ENCODE assay signal across 10 cellular contexts in the genomic region with DNA sequence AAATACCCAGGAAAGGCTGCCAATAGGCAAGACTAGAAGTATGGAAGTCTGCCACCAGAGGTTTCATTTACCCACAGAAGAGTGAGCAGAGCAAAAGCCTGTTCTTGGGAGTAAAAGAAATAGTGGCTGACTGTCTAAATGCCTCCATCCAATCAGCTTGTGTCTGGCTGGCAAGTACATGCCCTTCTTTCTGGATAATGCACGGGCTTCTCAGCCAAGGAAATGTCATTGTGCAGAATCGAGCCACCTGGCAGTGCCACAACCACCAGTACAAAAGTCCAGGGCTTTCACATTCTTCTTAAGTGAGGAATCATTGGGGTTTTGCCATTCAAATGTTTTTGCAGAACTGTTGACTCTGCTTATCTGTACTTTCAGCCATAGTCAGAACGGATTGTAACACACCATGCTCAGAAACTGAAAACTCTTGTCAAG. TPM values are rescaled to one million over a fixed set of nuclear protein-coding genes. Genes with fewer than 3 reads are reported as not detected.
DNase-seq lines count a peak whose midpoint lies in the region; ATAC-seq and TF ChIP-seq lines count a peak whose summit lies in the region.
"Had no signal": no experiment of that assay in that cellular context is flagged by ENCODE, and none has a peak within 500 bp of the region (broad histone marks: within the 10 kb centered on the region; RNA-seq: fewer than 3 reads in every experiment).

No MANE protein-coding gene starts in this region.

- WGBS in heart left ventricle, 4 donors: 11 to 14% (median 12%) methylated on average over 3 of the region's 3 CpGs
- WGBS in sigmoid colon, 2 donors: 4 to 32% methylated on average over 3 of the region's 3 CpGs

- ATAC-seq in heart left ventricle (peak; percentile 93 to 97 (median 96)), GM21423 (IDR thresholded peaks at IDR 0.05; ENCODE audit: unreplicated experiment) (no peak)
- no peak for ATAC-seq in activated CD8-positive, alpha-beta T cell treated with anti-CD3 and anti-CD28 coated beads for 36 hours

- H3K4me3 ChIP-seq in heart left ventricle (peak overlapping the region in 1 of 12 donors; percentile 4), sigmoid colon (no peak overlapping the region)

- peak overlapping the region; percentile 49 to 89 (median 70) for H3K27ac ChIP-seq in heart left ventricle
- H3K27ac ChIP-seq in sigmoid colon: peak overlapping the region; percentile 37 to 69 (median 57)

- no peak overlapping the region for H3K27ac Mint-ChIP-seq in activated CD8-positive, alpha-beta T cell treated with anti-CD3 and anti-CD28 coated beads for 36 hours

- CTCF ChIA-PET in activated CD8-positive, alpha-beta T cell treated with anti-CD3 and anti-CD28 coated beads for 36 hours (lab: Charles Lee): no interaction called here

- peaks cover 4% of the 10 kb centered on the region for H3K4me1 Mint-ChIP-seq in activated CD8-positive, alpha-beta T cell treated with anti-CD3 and anti-CD28 coated beads for 36 hours (ENCODE audit: low read depth)

- H3K27me3 ChIP-seq in heart left ventricle (no peaks in the 10 kb centered on the region), sigmoid colon (no peaks in the 10 kb centered on the region)

- H3K4me3 Mint-ChIP-seq in activated CD8-positive, alpha-beta T cell treated with anti-CD3 and anti-CD28 coated beads for 36 hours: no peak overlapping the region
- H3K4me3 Mint-ChIP-seq: central memory CD8-positive, alpha-beta T cell had no signal

- TF ChIP-seq EP300 in sigmoid colon (IDR thresholded peaks at IDR 0.05): no peak

- H3K36me3 Mint-ChIP-seq in activated CD8-positive, alpha-beta T cell treated with anti-CD3 and anti-CD28 coated beads for 36 hours (ENCODE audit: low read depth): no peaks in the 10 kb centered on the region

- in situ Hi-C loops in G401 (cut with HindIII; ENCODE audit: low sequenced_read_pairs): no loop called here

- intact Hi-C loops in heart left ventricle (cut with DNase I): loop anchor here in 2 of 10 donors (5.0 to 10.0 kb wide), 2 partner anchors 43 to 615 kb away; no protein-coding TSS in a partner anchor
- intact Hi-C loops in sigmoid colon (cut with DNase I): no loop called here
- intact Hi-C loops in activated CD8-positive, alpha-beta T cell treated with anti-CD3 and anti-CD28 coated beads for 36 hours (cut with micrococcal nuclease): no loop called here

- peak; percentile 22 for DNase-seq in G401 (ENCODE audit: low spot score)
- peak; percentile 9 for DNase-seq in amniotic stem cell (lab: John Stamatoyannopoulos, UW)
- DNase-seq in heart left ventricle: peak in 4 of 5 donors; percentile 64 to 78 (median 70)
- DNase-seq in sigmoid colon: peak; percentile 68
- DNase-seq in activated CD8-positive, alpha-beta T cell treated with anti-CD3 and anti-CD28 coated beads for 36 hours: no peak
- DNase-seq in GM19240 (ENCODE audit: insufficient read length, low spot score): no peak
- no peak for DNase-seq in SHP77 (lab: John Stamatoyannopoulos, UW)
- DNase-seq: activated CD4-positive, alpha-beta T cell treated with anti-CD3 and anti-CD28 coated beads, Interleukin-2, amount 50 U/mL, for 1 hour had no signal

- H3K4me1 ChIP-seq in heart left ventricle: peaks cover 0 to 15% (median 0%) of the 10 kb centered on the region in 12 donors
- peaks cover 0 to 14% (median 3%) of the 10 kb centered on the region in 4 donors for H3K4me1 ChIP-seq in sigmoid colon

- H3K36me3 ChIP-seq in heart left ventricle (no peaks in the 10 kb centered on the region), sigmoid colon (no peaks in the 10 kb centered on the region)

- peaks cover 33% of the 10 kb centered on the region for H3K27me3 Mint-ChIP-seq in activated CD8-positive, alpha-beta T cell treated with anti-CD3 and anti-CD28 coated beads for 36 hours

- TF ChIP-seq POLR2A in heart left ventricle (IDR thresholded peaks at IDR 0.05): no peak
- TF ChIP-seq POLR2A in sigmoid colon (IDR thresholded peaks at IDR 0.05): no peak

- POLR2A ChIA-PET in activated CD8-positive, alpha-beta T cell treated with anti-CD3 and anti-CD28 coated beads for 36 hours (lab: Charles Lee): no interaction called here

- H3K9me3 Mint-ChIP-seq in activated CD8-positive, alpha-beta T cell treated with anti-CD3 and anti-CD28 coated beads for 36 hours: no peaks in the 10 kb centered on the region
- H3K9me3 Mint-ChIP-seq: central memory CD8-positive, alpha-beta T cell had no signal

- peaks cover 0 to 12% (median 4%) of the 10 kb centered on the region in 12 donors for H3K9me3 ChIP-seq in heart left ventricle
- peaks cover 0 to 2% (median 0%) of the 10 kb centered on the region in 4 donors for H3K9me3 ChIP-seq in sigmoid colon

- TF ChIP-seq CTCF in heart left ventricle (IDR thresholded peaks at IDR 0.05): no peak
- no peak for TF ChIP-seq CTCF in sigmoid colon (IDR thresholded peaks at IDR 0.05)
- no peak for TF ChIP-seq CTCF in activated CD8-positive, alpha-beta T cell treated with anti-CD3 and anti-CD28 coated beads for 36 hours (IDR thresholded peaks at IDR 0.05)

RNA-seq across cellular contexts. Expression of a gene that starts 10.1 kb away (rescaled TPM):
- 5.3 and 6.2 TPM in 2 replicates for total RNA-seq in G401 (2014; rRNA removed; shearing (Covaris generic))
- total RNA-seq in heart left ventricle (10 to 100 TPM in 2 of 9 donors, 1 to 10 TPM in 7; 6.3 to 15.2 (median 8.3) TPM), sigmoid colon (10 to 100 TPM in 3 of 4 donors, 1 to 10 TPM in 1; 7.7 to 11.4 (median 10.6) TPM)
- polyA plus RNA-seq in heart left ventricle (1 to 10 TPM; 1.4 to 3.2 TPM), sigmoid colon (1 to 10 TPM in 2 of 3 donors, under 1 TPM in 1; 0.60 to 1.9 (median 1.4) TPM)
- total RNA-seq in activated CD8-positive, alpha-beta T cell treated with anti-CD3 and anti-CD28 coated beads for 36 hours: 10 to 100 TPM in 1 of 2 experiments, 1 to 10 TPM in 1; 6.2 to 13.3 TPM

Comparison
In these comparisons a context has a peak if more than half of its experiments do, and no peak if none do; other contexts are left out.
1. DNase-seq: peak in G401 (single experiment), amniotic stem cell (single experiment), heart left ventricle (4 of 5) and sigmoid colon (single experiment); none in activated CD8-positive, alpha-beta T cell treated with anti-CD3 and anti-CD28 coated beads for 36 hours (single experiment), GM19240 (single experiment) and SHP77 (0 of 2).
2. ATAC-seq: peak in heart left ventricle (4 of 4); none in activated CD8-positive, alpha-beta T cell treated with anti-CD3 and anti-CD28 coated beads for 36 hours (single experiment) and GM21423 (single experiment).